10 cellular contexts compared by ENCODE assay signal in the genomic region with DNA sequence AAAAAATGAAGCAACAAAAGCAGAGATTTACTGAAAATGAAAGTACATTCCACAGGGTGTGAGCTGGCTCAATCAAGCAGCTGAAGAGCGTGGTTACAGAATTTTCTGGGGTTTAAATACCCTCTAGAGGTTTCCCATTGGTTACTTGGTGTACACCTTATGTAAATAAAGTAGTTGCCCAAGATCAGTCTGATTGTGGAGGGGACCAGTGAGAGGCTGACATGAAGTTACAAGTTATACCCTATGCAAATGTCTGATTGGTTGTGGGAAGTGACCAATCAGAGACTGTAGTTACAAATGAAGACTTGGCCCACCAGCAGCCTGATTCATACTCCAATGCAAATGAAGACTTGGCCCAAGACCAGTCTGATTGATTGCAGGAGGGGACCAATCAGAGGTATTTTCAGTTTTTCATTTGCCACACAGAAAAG. TPM values are rescaled to one million over a fixed set of nuclear protein-coding genes. Genes with fewer than 3 reads are reported as not detected.
A peak's percentile ranks its signal among the peaks of the same experiment; 100 is the strongest.
DNase-seq lines count a peak whose midpoint lies in the region; ATAC-seq and TF ChIP-seq lines count a peak whose summit lies in the region.
"Had no signal": no experiment of that assay in that cellular context is flagged by ENCODE, and none has a peak within 500 bp of the region (broad histone marks: within the 10 kb centered on the region; RNA-seq: fewer than 3 reads in every experiment).

No MANE protein-coding gene starts in this region.

- H3K4me1 Mint-ChIP-seq in activated CD8-positive, alpha-beta T cell treated with anti-CD3 and anti-CD28 coated beads for 36 hours (ENCODE audit: low read depth), result peaks cover 2% of the 10 kb centered on the region
- H3K4me1 Mint-ChIP-seq in activated CD8-positive, alpha-beta T cell treated with anti-CD3 and anti-CD28 coated beads, Interleukin-2, amount 10 ng/mL, durations not matched to agents 7 days and 5 days (ENCODE audit: low read depth), result no peaks in the 10 kb centered on the region
- H3K4me1 Mint-ChIP-seq in stimulated activated naive B cell treated with anti-CD40 and anti-IgM and Interleukin-4, amounts not matched to agents 10 μg/mL and 1 μg/mL and 100 μg/mL, for 72 hours, result peaks cover 0 to 4% of the 10 kb centered on the region in 2 donors

- no peak overlapping the region for H3K27ac Mint-ChIP-seq in activated CD8-positive, alpha-beta T cell treated with anti-CD3 and anti-CD28 coated beads for 36 hours
- no peak overlapping the region for H3K27ac Mint-ChIP-seq in activated CD8-positive, alpha-beta T cell treated with anti-CD3 and anti-CD28 coated beads, Interleukin-2, amount 10 ng/mL, durations not matched to agents 7 days and 5 days
- H3K27ac Mint-ChIP-seq in stimulated activated naive B cell treated with anti-CD40 and anti-IgM and Interleukin-4, amounts not matched to agents 10 μg/mL and 1 μg/mL and 100 μg/mL, for 72 hours, result no peak overlapping the region

- ATAC-seq in activated CD8-positive, alpha-beta T cell treated with anti-CD3 and anti-CD28 coated beads for 36 hours, result peak; percentile 85
- no peak for ATAC-seq in activated CD8-positive, alpha-beta T cell treated with anti-CD3 and anti-CD28 coated beads, Interleukin-2, amount 10 ng/mL, durations not matched to agents 7 days and 5 days
- peak; percentile 29 to 33 for ATAC-seq in stimulated activated naive B cell treated with anti-CD40 and anti-IgM and Interleukin-4, amounts not matched to agents 10 μg/mL and 1 μg/mL and 100 μg/mL, for 72 hours (replicated peaks)

- H3K27me3 Mint-ChIP-seq in activated CD8-positive, alpha-beta T cell treated with anti-CD3 and anti-CD28 coated beads for 36 hours, result peaks cover 3% of the 10 kb centered on the region
- H3K27me3 Mint-ChIP-seq in activated CD8-positive, alpha-beta T cell treated with anti-CD3 and anti-CD28 coated beads, Interleukin-2, amount 10 ng/mL, durations not matched to agents 7 days and 5 days (ENCODE audit: low read depth), result peaks cover 4% of the 10 kb centered on the region
- H3K27me3 Mint-ChIP-seq in stimulated activated naive B cell treated with anti-CD40 and anti-IgM and Interleukin-4, amounts not matched to agents 10 μg/mL and 1 μg/mL and 100 μg/mL, for 72 hours, result peaks cover 0 to 10% of the 10 kb centered on the region in 2 donors

- H3K4me3 ChIP-seq in fibroblast of mammary gland (ENCODE audit: control insufficient read depth, low read depth, low read length), result no peak overlapping the region

- H3K36me3 Mint-ChIP-seq in activated CD8-positive, alpha-beta T cell treated with anti-CD3 and anti-CD28 coated beads for 36 hours (ENCODE audit: low read depth), result no peaks in the 10 kb centered on the region
- H3K36me3 Mint-ChIP-seq in activated CD8-positive, alpha-beta T cell treated with anti-CD3 and anti-CD28 coated beads, Interleukin-2, amount 10 ng/mL, durations not matched to agents 7 days and 5 days (ENCODE audit: low read depth), result no peaks in the 10 kb centered on the region
- no peaks in the 10 kb centered on the region for H3K36me3 Mint-ChIP-seq in stimulated activated naive B cell treated with anti-CD40 and anti-IgM and Interleukin-4, amounts not matched to agents 10 μg/mL and 1 μg/mL and 100 μg/mL, for 72 hours

- no peak for TF ChIP-seq CTCF in activated CD8-positive, alpha-beta T cell treated with anti-CD3 and anti-CD28 coated beads for 36 hours (IDR thresholded peaks at IDR 0.05)
- no peak for TF ChIP-seq CTCF in fibroblast of mammary gland (conservative IDR thresholded peaks at IDR 0.05; ENCODE audit: control insufficient read depth, insufficient read depth, low read depth, low read length)

- CTCF ChIA-PET in activated CD8-positive, alpha-beta T cell treated with anti-CD3 and anti-CD28 coated beads for 36 hours (lab: Charles Lee), result no interaction called here
- CTCF ChIA-PET in activated CD8-positive, alpha-beta T cell treated with anti-CD3 and anti-CD28 coated beads, Interleukin-2, amount 10 ng/mL, durations not matched to agents 7 days and 5 days (lab: Charles Lee), result no interaction called here

- no peaks in the 10 kb centered on the region for H3K9me3 Mint-ChIP-seq in activated CD8-positive, alpha-beta T cell treated with anti-CD3 and anti-CD28 coated beads for 36 hours
- H3K9me3 Mint-ChIP-seq in activated CD8-positive, alpha-beta T cell treated with anti-CD3 and anti-CD28 coated beads, Interleukin-2, amount 10 ng/mL, durations not matched to agents 7 days and 5 days (ENCODE audit: insufficient read depth), result peaks cover 3% of the 10 kb centered on the region
- peaks cover 0 to 4% of the 10 kb centered on the region in 2 donors for H3K9me3 Mint-ChIP-seq in stimulated activated naive B cell treated with anti-CD40 and anti-IgM and Interleukin-4, amounts not matched to agents 10 μg/mL and 1 μg/mL and 100 μg/mL, for 72 hours

- no peak for TF ChIP-seq POLR2A in erythroblast (IDR thresholded peaks at IDR 0.05; ENCODE audit: low read length)

- POLR2A ChIA-PET in activated CD8-positive, alpha-beta T cell treated with anti-CD3 and anti-CD28 coated beads for 36 hours (lab: Charles Lee), result no interaction called here
- POLR2A ChIA-PET in activated CD8-positive, alpha-beta T cell treated with anti-CD3 and anti-CD28 coated beads, Interleukin-2, amount 10 ng/mL, durations not matched to agents 7 days and 5 days (lab: Charles Lee), result no interaction called here

- no peak overlapping the region for H3K4me3 Mint-ChIP-seq in activated CD8-positive, alpha-beta T cell treated with anti-CD3 and anti-CD28 coated beads for 36 hours
- no peak overlapping the region for H3K4me3 Mint-ChIP-seq in activated CD8-positive, alpha-beta T cell treated with anti-CD3 and anti-CD28 coated beads, Interleukin-2, amount 10 ng/mL, durations not matched to agents 7 days and 5 days
- no peak overlapping the region for H3K4me3 Mint-ChIP-seq in stimulated activated naive B cell treated with anti-CD40 and anti-IgM and Interleukin-4, amounts not matched to agents 10 μg/mL and 1 μg/mL and 100 μg/mL, for 72 hours

- in situ Hi-C loops in G401 (cut with HindIII; ENCODE audit: low sequenced_read_pairs), result no loop called here

- intact Hi-C loops in activated CD8-positive, alpha-beta T cell treated with anti-CD3 and anti-CD28 coated beads for 36 hours (cut with micrococcal nuclease), result no loop called here

- DNase-seq in activated CD8-positive, alpha-beta T cell treated with anti-CD3 and anti-CD28 coated beads for 36 hours, result peak; percentile 24
- DNase-seq in activated CD8-positive, alpha-beta T cell treated with anti-CD3 and anti-CD28 coated beads, Interleukin-2, amount 10 ng/mL, durations not matched to agents 7 days and 5 days, result no peak
- DNase-seq in RKO (ENCODE audit: low spot score), result peak; percentile 46
- DNase-seq in fibroblast of mammary gland (ENCODE audit: low read depth), result peak; percentile 90
- no peak for DNase-seq in stimulated activated naive B cell treated with anti-CD40 and anti-IgM and Interleukin-4, amounts not matched to agents 10 μg/mL and 1 μg/mL and 100 μg/mL, for 72 hours
- DNase-seq in G401 (ENCODE audit: low spot score), result no peak
- no peak for DNase-seq in erythroblast (lab: John Stamatoyannopoulos, UW)
- no peak for DNase-seq in activated CD4-positive, alpha-beta T cell treated with anti-CD3 and anti-CD28 coated beads for 1 hour
- DNase-seq: activated gamma-delta T cell treated with Interleukin-2 at 50 U/mL for 16 hours; effector CD4-positive, alpha-beta T cell had no signal

RNA-seq across cellular contexts. Expression of a gene that starts 30.0 kb away (rescaled TPM):
- 10 to 100 TPM; 14.3 to 14.8 TPM for total RNA-seq in activated CD8-positive, alpha-beta T cell treated with anti-CD3 and anti-CD28 coated beads for 36 hours
- total RNA-seq in activated CD8-positive, alpha-beta T cell treated with anti-CD3 and anti-CD28 coated beads, Interleukin-2, amount 10 ng/mL, durations not matched to agents 7 days and 5 days, result 1 to 10 TPM; 5.8 to 6.3 TPM
- 0.07 TPM in 1 of 2 replicates, not detected in the other for total RNA-seq in G401 (2014; rRNA removed; shearing (Covaris generic))

Comparison
In these comparisons a context has a peak if more than half of its experiments do, and no peak if none do; other contexts are left out.
1. DNase-seq: peak in activated CD8-positive, alpha-beta T cell treated with anti-CD3 and anti-CD28 coated beads for 36 hours (single experiment), RKO (single experiment) and fibroblast of mammary gland (single experiment); none in activated CD8-positive, alpha-beta T cell treated with anti-CD3 and anti-CD28 coated beads, Interleukin-2, amount 10 ng/mL, durations not matched to agents 7 days and 5 days (single experiment), stimulated activated naive B cell treated with anti-CD40 and anti-IgM and Interleukin-4, amounts not matched to agents 10 μg/mL and 1 μg/mL and 100 μg/mL, for 72 hours (single experiment), G401 (single experiment), erythroblast (0 of 2) and activated CD4-positive, alpha-beta T cell treated with anti-CD3 and anti-CD28 coated beads for 1 hour (single experiment).